ENCODE assay signal across 17 cellular contexts in genomic region chr14:104868060-104868740, GRCh38. TPM values are rescaled to one million over a fixed set of nuclear protein-coding genes. Genes with fewer than 3 reads are reported as not detected.
A peak's percentile ranks its signal among the peaks of the same experiment; 100 is the strongest.
DNase-seq lines count a peak whose midpoint lies in the region; ATAC-seq and TF ChIP-seq lines count a peak whose summit lies in the region.
"Had no signal": no experiment of that assay in that cellular context is flagged by ENCODE, and none has a peak within 500 bp of the region (broad histone marks: within the 10 kb centered on the region; RNA-seq: fewer than 3 reads in every experiment).

No MANE protein-coding gene starts in this region.

- BruUV-seq in mammary epithelial cell (replicated peaks; lab: Mats Ljungman, UMichigan) = no TSS peak
- no TSS peak for BruUV-seq in MCF 10A (replicated peaks; lab: Mats Ljungman, UMichigan)
- BruUV-seq in HCT116 (replicated peaks; lab: Mats Ljungman, UMichigan) = no TSS peak

- H3K4me2 ChIP-seq in mammary epithelial cell (ENCODE audit: insufficient read depth, low read depth, low read length) (peak overlapping the region; percentile 98), HCT116 (ENCODE audit: low read length) (no peak overlapping the region), smooth muscle cell (no peak overlapping the region)

- no peaks in the 10 kb centered on the region for H3K9me2 ChIP-seq in HCT116 (ENCODE audit: insufficient read depth)

- peaks cover 28% of the 10 kb centered on the region for H3K4me1 Mint-ChIP-seq in MCF 10A (ENCODE audit: insufficient read depth, unreplicated experiment)
- peaks cover 15% of the 10 kb centered on the region for H3K4me1 Mint-ChIP-seq in glutamatergic neuron (ENCODE audit: low read depth, unreplicated experiment)

- dilution Hi-C loops in mammary epithelial cell (cut with HindIII; ENCODE audit: low sequenced_read_pairs) = loop anchor here (5.0 kb wide), 1 partner anchor 41 kb away; no protein-coding TSS in a partner anchor

- no peak overlapping the region for H3K27ac Mint-ChIP-seq in MCF 10A (ENCODE audit: low read depth, unreplicated experiment)
- H3K27ac Mint-ChIP-seq in glutamatergic neuron (ENCODE audit: unreplicated experiment) = no peak overlapping the region
- H3K27ac Mint-ChIP-seq: CD8-positive, alpha-beta T cell had no signal

- H3K79me2 ChIP-seq in mammary epithelial cell (ENCODE audit: insufficient read depth, low read length) = peaks cover 93% of the 10 kb centered on the region
- peaks cover 87% of the 10 kb centered on the region for H3K79me2 ChIP-seq in HCT116 (ENCODE audit: insufficient read depth, low read length)
- H3K79me2 ChIP-seq in smooth muscle cell (ENCODE audit: low read depth) = peaks cover 40% of the 10 kb centered on the region

- H3K9me3 Mint-ChIP-seq in MCF 10A (ENCODE audit: unreplicated experiment) (no peaks in the 10 kb centered on the region), glutamatergic neuron (ENCODE audit: unreplicated experiment) (peaks cover 8% of the 10 kb centered on the region)
- H3K9me3 Mint-ChIP-seq: CD8-positive, alpha-beta T cell had no signal

- RAD21 ChIA-PET in HCT116 (lab: Charles Lee; ENCODE audit: low non-redundant PET in 1 of 2, low total read pairs in 2 of 2, uncharacterized antibody in 2 of 2, unreplicated experiment in 2 of 2) = no interaction called here

- H3K27me3 Mint-ChIP-seq in MCF 10A (ENCODE audit: insufficient read depth, unreplicated experiment) = no peaks in the 10 kb centered on the region
- peaks cover 11% of the 10 kb centered on the region for H3K27me3 Mint-ChIP-seq in glutamatergic neuron (ENCODE audit: unreplicated experiment)

- 90% methylated on average over 21 of the region's 23 CpGs for WGBS in mammary epithelial cell (ENCODE audit: low coverage, missing lambda C conversion rate)
- 92% methylated on average over 23 of the region's 23 CpGs for WGBS in smooth muscle cell (ENCODE audit: low lambda C conversion rate)

- H3K36me3 ChIP-seq in mammary epithelial cell (ENCODE audit: insufficient read depth, low read length) (peaks cover 3% of the 10 kb centered on the region), HCT116 (ENCODE audit: control insufficient read depth in 1 of 2, insufficient read depth in 2 of 2, low read length in 2 of 2) (peaks cover 0 to 21% of the 10 kb centered on the region in 2 experiments; a peak in 1 of 4 replicates), smooth muscle cell (ENCODE audit: low read depth) (no peaks in the 10 kb centered on the region)
- H3K36me3 ChIP-seq: MG63 had no signal

- H3K4me3 Mint-ChIP-seq in MCF 10A (ENCODE audit: unreplicated experiment) (no peak overlapping the region), glutamatergic neuron (ENCODE audit: unreplicated experiment) (no peak overlapping the region)
- H3K4me3 Mint-ChIP-seq: CD8-positive, alpha-beta T cell had no signal

- H3K9ac ChIP-seq in mammary epithelial cell (ENCODE audit: insufficient read depth, low read length) = no peak overlapping the region
- H3K9ac ChIP-seq in HCT116 (ENCODE audit: low read length) = no peak overlapping the region
- no peak overlapping the region for H3K9ac ChIP-seq in smooth muscle cell (ENCODE audit: low read depth)

- H2AFZ ChIP-seq in mammary epithelial cell (ENCODE audit: low read depth, low read length) = no peak overlapping the region
- no peak overlapping the region for H2AFZ ChIP-seq in HCT116 (ENCODE audit: low read depth, low read length, poor library complexity, severe bottlenecking)
- H2AFZ ChIP-seq in smooth muscle cell (ENCODE audit: low read depth) = no peak overlapping the region

- H4K20me1 ChIP-seq in mammary epithelial cell (ENCODE audit: insufficient read depth, low read length) (peaks cover 11% of the 10 kb centered on the region), HCT116 (ENCODE audit: insufficient read depth) (no peaks in the 10 kb centered on the region), smooth muscle cell (ENCODE audit: low read depth) (peaks cover 74% of the 10 kb centered on the region)

- ATAC-seq in HCT116 = no peak
- ATAC-seq in sciatic nerve = no peak
- ATAC-seq in GM18498 (IDR thresholded peaks at IDR 0.05; ENCODE audit: unreplicated experiment) = no peak
- ATAC-seq: CD8-positive, alpha-beta T cell had no signal

- in situ Hi-C loops in mammary epithelial cell (cut with MboI; ENCODE audit: low sequenced_read_pairs in 2 of 2) = no loop called here

- H3K4me1 ChIP-seq in mammary epithelial cell (ENCODE audit: insufficient read depth, low read length) (peaks cover 39% of the 10 kb centered on the region), HCT116 (ENCODE audit: control insufficient read depth in 1 of 2, insufficient read depth in 2 of 2, low read length in 2 of 2) (peaks cover 12 to 22% of the 10 kb centered on the region in 2 experiments), smooth muscle cell (ENCODE audit: low read depth) (peaks cover 18% of the 10 kb centered on the region)

- CTCF ChIA-PET in mammary epithelial cell (lab: Charles Lee; ENCODE audit: low non-redundant PET) = no interaction called here
- CTCF ChIA-PET in MCF 10A (lab: Yijun Ruan, JAX) = interaction anchor here (0.5 to 0.6 kb wide), 2 partner anchors 115 to 171 kb away, joined by 3 read pairs; no protein-coding TSS in a partner anchor
- CTCF ChIA-PET in HCT116 (lab: Charles Lee) = no interaction called here

- DNase-seq in mammary epithelial cell (no peak), MCF 10A (ENCODE audit: unreplicated experiment) (no peak), HCT116 (ENCODE audit: low read depth, low spot score) (no peak), glutamatergic neuron (peak; percentile 8), sciatic nerve (ENCODE audit: low spot score) (peak; percentile 49), smooth muscle cell (lab: John Stamatoyannopoulos, UW; ENCODE audit: unreplicated experiment) (no peak)
- DNase-seq: AML-193; CD8-positive, alpha-beta T cell; DND-41; GF-D8; GOT3; KG1; MG63; NCI-H1105 treated with DMSO at 0.1 percent for 48 hours; NCI-H187; NCI-H446 had no signal

- TF ChIP-seq CTCF in mammary epithelial cell (conservative IDR thresholded peaks at IDR 0.05 in 1 of 2, IDR thresholded peaks at IDR 0.05 in 1 of 2; ENCODE audit: extremely low read depth in 1 of 2, insufficient read depth in 1 of 2, low read depth in 1 of 2, low read length in 2 of 2) (no peak), MCF 10A (IDR thresholded peaks at IDR 0.05; ENCODE audit: unreplicated experiment) (no peak), HCT116 (IDR thresholded peaks at IDR 0.05 in 2 of 3, conservative IDR thresholded peaks at IDR 0.05 in 1 of 3; ENCODE audit: borderline replicate concordance in 1 of 3, insufficient read depth in 1 of 3, low read depth in 2 of 3, low read length in 2 of 3) (no peak), glutamatergic neuron (IDR thresholded peaks at IDR 0.05; ENCODE audit: partially characterized antibody, unreplicated experiment) (no peak), smooth muscle cell (IDR thresholded peaks at IDR 0.05; ENCODE audit: borderline replicate concordance, insufficient read depth, poor library complexity, severe bottlenecking) (no peak)

- H3K27me3 ChIP-seq in mammary epithelial cell (ENCODE audit: insufficient read depth, low read length) (no peaks in the 10 kb centered on the region), HCT116 (ENCODE audit: insufficient read depth, low read length) (no peaks in the 10 kb centered on the region), smooth muscle cell (ENCODE audit: low read depth) (peaks cover 7% of the 10 kb centered on the region)
- H3K27me3 ChIP-seq: MG63 had no signal

- H3K36me3 Mint-ChIP-seq in MCF 10A (ENCODE audit: insufficient read depth, unreplicated experiment) (peaks cover 6% of the 10 kb centered on the region), glutamatergic neuron (ENCODE audit: unreplicated experiment) (no peaks in the 10 kb centered on the region)
- H3K36me3 Mint-ChIP-seq: CD8-positive, alpha-beta T cell had no signal

- no peaks in the 10 kb centered on the region for H3K9me3 ChIP-seq in mammary epithelial cell (replicated peaks; ENCODE audit: insufficient read depth, low read length)
- no peaks in the 10 kb centered on the region for H3K9me3 ChIP-seq in HCT116 (ENCODE audit: control insufficient read depth in 1 of 2, insufficient read depth in 1 of 2, low read depth in 1 of 2, low read length in 2 of 2)
- no peaks in the 10 kb centered on the region for H3K9me3 ChIP-seq in smooth muscle cell (replicated peaks; ENCODE audit: low read depth)
- H3K9me3 ChIP-seq: MG63 had no signal

- H3K4me3 ChIP-seq in mammary epithelial cell (replicated peaks in 1 of 3; ENCODE audit: insufficient read depth in 1 of 3, low read depth in 2 of 3, low read length in 3 of 3) = no peak overlapping the region
- H3K4me3 ChIP-seq in HCT116 (replicated peaks in 1 of 2; ENCODE audit: low read depth in 1 of 2, low read length in 2 of 2) = no peak overlapping the region
- H3K4me3 ChIP-seq in smooth muscle cell = no peak overlapping the region
- H3K4me3 ChIP-seq: MG63 had no signal

- TF ChIP-seq RAD21 in HCT116 (IDR thresholded peaks at IDR 0.05; ENCODE audit: low read depth) = no peak

- no peak for TF ChIP-seq POLR2A in HCT116 (IDR thresholded peaks at IDR 0.05; ENCODE audit: borderline replicate concordance, extremely low read depth, insufficient read depth, insufficient read length)

- H3K27ac ChIP-seq in mammary epithelial cell (ENCODE audit: insufficient read depth, low read depth, low read length) = no peak overlapping the region
- peak overlapping the region; percentile 29; the same call in 1 of the 2 replicates for H3K27ac ChIP-seq in HCT116 (ENCODE audit: low read depth, low read length)
- no peak overlapping the region for H3K27ac ChIP-seq in smooth muscle cell (ENCODE audit: low read depth)

- POLR2A ChIA-PET in MCF 10A (lab: Yijun Ruan, JAX) = no interaction called here
- POLR2A ChIA-PET in HCT116 (lab: Charles Lee) = no interaction called here

- H3F3A ChIP-seq in smooth muscle cell (ENCODE audit: low read depth) = no peaks in the 10 kb centered on the region

- intact Hi-C loops in mammary epithelial cell (cut with micrococcal nuclease) (no loop called here), MCF 10A (cut with micrococcal nuclease) (no loop called here), HCT116 (cut with micrococcal nuclease) (no loop called here), sciatic nerve (cut with DNase I) (no loop called here)

TF ChIP-seq in HCT116, 20 proteins besides CTCF, POLR2A, EP300 and RAD21 (continues in another document):
- no peak for TF ChIP-seq ZFX (IDR thresholded peaks at IDR 0.05)

RNA-seq across cellular contexts. Expression of gene CEP170B, which starts 3.1 kb away (rescaled TPM):
- total RNA-seq in mammary epithelial cell (10 to 100 TPM; 61.3 to 91.4 TPM), MCF 10A (2022) (61.8 and 77.4 TPM in 2 replicates), HCT116 (2021; ENCODE audit: unreplicated experiment) (45.9 TPM), glutamatergic neuron (ENCODE audit: unreplicated experiment) (80.4 TPM), sciatic nerve (15.3 TPM), smooth muscle cell (9.8 and 13.7 TPM in 2 replicates)
- polyA plus RNA-seq in mammary epithelial cell (23.1 TPM), smooth muscle cell (5.9 and 7.9 TPM in 2 replicates)
- 12.0 TPM for polyA minus RNA-seq in mammary epithelial cell
- 24.4 and 26.7 TPM in 2 replicates for polyA plus RNA-seq in HCT116 (2012)

RNA-seq across cellular contexts. Expression of gene PLD4, which starts 56.5 kb away (rescaled TPM):
- total RNA-seq in mammary epithelial cell = under 1 TPM in 1 of 2 donors, not detected in 1; 0.09 TPM
- polyA plus RNA-seq in mammary epithelial cell = 0.01 TPM
- polyA minus RNA-seq in mammary epithelial cell = not detected
- not detected in 2 replicates for total RNA-seq in MCF 10A (2022)
- 0.12 TPM for total RNA-seq in HCT116 (2021; ENCODE audit: unreplicated experiment)
- polyA plus RNA-seq in HCT116 (2012) = 0.02 and 0.08 TPM in 2 replicates
- total RNA-seq in glutamatergic neuron (ENCODE audit: unreplicated experiment) = not detected
- total RNA-seq in sciatic nerve = 7.0 TPM
- total RNA-seq in smooth muscle cell = 0.09 TPM in 1 of 2 replicates, not detected in the other
- polyA plus RNA-seq in smooth muscle cell = 0.06 and 2.5 TPM in 2 replicates

Comparison
In these comparisons a context has a peak if more than half of its experiments do, and no peak if none do; other contexts are left out.
1. DNase-seq: peak in glutamatergic neuron (single experiment) and sciatic nerve (single experiment); none in mammary epithelial cell (single experiment), MCF 10A (single experiment), HCT116 (single experiment) and smooth muscle cell (single experiment).